8 cellular contexts compared by ENCODE assay signal in genomic region chr19:13164370-13165090, GRCh38. TPM values are rescaled to one million over a fixed set of nuclear protein-coding genes. Genes with fewer than 3 reads are reported as not detected.
DNase-seq lines count a peak whose midpoint lies in the region; ATAC-seq and TF ChIP-seq lines count a peak whose summit lies in the region.

No MANE protein-coding gene starts in this region.

- peaks cover 52% of the 10 kb centered on the region for H3K4me1 Mint-ChIP-seq in activated T-helper 2 cell treated with anti-CD3 and anti-CD28 coated beads, Interferon-gamma antibody, Interleukin-2, Interleukin-4, amounts not matched to agents 10 μg/mL and 5 μg/mL and 100 μg/mL, durations not matched to agents 14 hours and 24 hours and 36 hours (ENCODE audit: low read depth)

- H3K36me3 ChIP-seq in gastroesophageal sphincter, result no peaks in the 10 kb centered on the region
- H3K36me3 ChIP-seq in neuron (ENCODE audit: insufficient read depth, low read length), result no peaks in the 10 kb centered on the region

- peak overlapping the region; percentile 38 for H2AFZ ChIP-seq in neuron (ENCODE audit: low read depth, low read length)

- no peaks in the 10 kb centered on the region for H3K9me3 Mint-ChIP-seq in activated T-helper 2 cell treated with anti-CD3 and anti-CD28 coated beads, Interferon-gamma antibody, Interleukin-2, Interleukin-4, amounts not matched to agents 10 μg/mL and 5 μg/mL and 100 μg/mL, durations not matched to agents 14 hours and 24 hours and 36 hours

- DNase-seq in NK-92 treated with Interleukin-12 subunit alpha and Interleukin-12 subunit beta, amount 100 ng/mL, for 24 hours (lab: John Stamatoyannopoulos, UW), result peak; percentile 47
- DNase-seq in NK-92 (lab: John Stamatoyannopoulos, UW; ENCODE audit: unreplicated experiment) (no peak), NCI-H748 treated with DMSO at 0.1 percent for 48 hours (lab: John Stamatoyannopoulos, UW) (peak; percentile 29), NCI-H1930 (lab: John Stamatoyannopoulos, UW) (no peak)
- DNase-seq in activated T-helper 2 cell treated with anti-CD3 and anti-CD28 coated beads, Interferon-gamma antibody, Interleukin-2, Interleukin-4, amounts not matched to agents 10 μg/mL and 5 μg/mL and 100 μg/mL, durations not matched to agents 14 hours and 24 hours and 36 hours (ENCODE audit: low spot score), result peak; percentile 38

- peak overlapping the region; percentile 95 for H3K27ac Mint-ChIP-seq in activated T-helper 2 cell treated with anti-CD3 and anti-CD28 coated beads, Interferon-gamma antibody, Interleukin-2, Interleukin-4, amounts not matched to agents 10 μg/mL and 5 μg/mL and 100 μg/mL, durations not matched to agents 14 hours and 24 hours and 36 hours

- TF ChIP-seq CTCF in gastroesophageal sphincter (IDR thresholded peaks at IDR 0.05), result no peak

- H3K4me3 ChIP-seq in gastroesophageal sphincter, result peak overlapping the region in 1 of 2 donors; percentile 52
- peak overlapping the region; percentile 47 for H3K4me3 ChIP-seq in neuron (ENCODE audit: low read length)

- TF ChIP-seq POLR2A in gastroesophageal sphincter (IDR thresholded peaks at IDR 0.05), result no peak

- ATAC-seq in gastroesophageal sphincter, result no peak
- ATAC-seq in HG03196 (IDR thresholded peaks at IDR 0.05; ENCODE audit: unreplicated experiment), result no peak

- H3K27me3 Mint-ChIP-seq in activated T-helper 2 cell treated with anti-CD3 and anti-CD28 coated beads, Interferon-gamma antibody, Interleukin-2, Interleukin-4, amounts not matched to agents 10 μg/mL and 5 μg/mL and 100 μg/mL, durations not matched to agents 14 hours and 24 hours and 36 hours (ENCODE audit: low read depth), result no peaks in the 10 kb centered on the region

- H3K36me3 Mint-ChIP-seq in activated T-helper 2 cell treated with anti-CD3 and anti-CD28 coated beads, Interferon-gamma antibody, Interleukin-2, Interleukin-4, amounts not matched to agents 10 μg/mL and 5 μg/mL and 100 μg/mL, durations not matched to agents 14 hours and 24 hours and 36 hours (ENCODE audit: low read depth), result no peaks in the 10 kb centered on the region

- no peak for TF ChIP-seq EP300 in gastroesophageal sphincter (IDR thresholded peaks at IDR 0.05)

- H3K4me3 Mint-ChIP-seq in activated T-helper 2 cell treated with anti-CD3 and anti-CD28 coated beads, Interferon-gamma antibody, Interleukin-2, Interleukin-4, amounts not matched to agents 10 μg/mL and 5 μg/mL and 100 μg/mL, durations not matched to agents 14 hours and 24 hours and 36 hours (ENCODE audit: low read depth), result peak overlapping the region; percentile 70

- H3K4me1 ChIP-seq in gastroesophageal sphincter (peaks cover 0 to 72% (median 38%) of the 10 kb centered on the region in 3 donors), neuron (ENCODE audit: insufficient read depth, low read length) (peaks cover 28% of the 10 kb centered on the region)

- intact Hi-C loops in activated T-helper 2 cell treated with anti-CD3 and anti-CD28 coated beads, Interferon-gamma antibody, Interleukin-2, Interleukin-4, amounts not matched to agents 10 μg/mL and 5 μg/mL and 100 μg/mL, durations not matched to agents 14 hours and 24 hours and 36 hours (cut with micrococcal nuclease), result loop anchor here (10.0 kb wide), 1 partner anchor 1350 kb away; the partner anchor contains the start of gene DNAJB1

- no peaks in the 10 kb centered on the region for H3K27me3 ChIP-seq in gastroesophageal sphincter
- H3K27me3 ChIP-seq in neuron (ENCODE audit: insufficient read depth, low read length), result no peaks in the 10 kb centered on the region

- H3K9me3 ChIP-seq in gastroesophageal sphincter, result no peaks in the 10 kb centered on the region
- H3K9me3 ChIP-seq in neuron (ENCODE audit: low read length), result no peaks in the 10 kb centered on the region

- peak overlapping the region; percentile 74 to 94 (median 93) for H3K27ac ChIP-seq in gastroesophageal sphincter

- WGBS in gastroesophageal sphincter (ENCODE audit: low coverage in 1 of 2), 2 donors, result no CpG with 5 or more reads among the region's 18 CpGs

RNA-seq across cellular contexts. Expression of gene IER2, which starts 14.3 kb away (rescaled TPM):
- 140 and 143 TPM in 2 replicates for total RNA-seq in activated T-helper 2 cell treated with anti-CD3 and anti-CD28 coated beads, Interferon-gamma antibody, Interleukin-2, Interleukin-4, amounts not matched to agents 10 μg/mL and 5 μg/mL and 100 μg/mL, durations not matched to agents 14 hours and 24 hours and 36 hours
- 10 to 100 TPM; 33.8 to 62.1 (median 48.0) TPM for total RNA-seq in gastroesophageal sphincter

RNA-seq across cellular contexts. Expression of gene STX10, which starts 14.4 kb away (rescaled TPM):
- total RNA-seq in activated T-helper 2 cell treated with anti-CD3 and anti-CD28 coated beads, Interferon-gamma antibody, Interleukin-2, Interleukin-4, amounts not matched to agents 10 μg/mL and 5 μg/mL and 100 μg/mL, durations not matched to agents 14 hours and 24 hours and 36 hours, result 68.9 and 69.1 TPM in 2 replicates
- 10 to 100 TPM; 45.1 to 69.0 (median 53.0) TPM for total RNA-seq in gastroesophageal sphincter

RNA-seq across cellular contexts. Expression of gene NACC1, which starts 46.5 kb away (rescaled TPM):
- total RNA-seq in activated T-helper 2 cell treated with anti-CD3 and anti-CD28 coated beads, Interferon-gamma antibody, Interleukin-2, Interleukin-4, amounts not matched to agents 10 μg/mL and 5 μg/mL and 100 μg/mL, durations not matched to agents 14 hours and 24 hours and 36 hours, result 117 and 132 TPM in 2 replicates
- total RNA-seq in gastroesophageal sphincter, result 10 to 100 TPM; 23.8 to 55.2 (median 26.2) TPM

RNA-seq across cellular contexts. Expression of gene TRMT1, which starts 48.0 kb away (rescaled TPM):
- 112 and 116 TPM in 2 replicates for total RNA-seq in activated T-helper 2 cell treated with anti-CD3 and anti-CD28 coated beads, Interferon-gamma antibody, Interleukin-2, Interleukin-4, amounts not matched to agents 10 μg/mL and 5 μg/mL and 100 μg/mL, durations not matched to agents 14 hours and 24 hours and 36 hours
- total RNA-seq in gastroesophageal sphincter, result 10 to 100 TPM; 25.7 to 30.0 (median 28.7) TPM

Comparison
In these comparisons a context has a peak if more than half of its experiments do, and no peak if none do; other contexts are left out.
1. DNase-seq: peak in NK-92 treated with Interleukin-12 subunit alpha and Interleukin-12 subunit beta, amount 100 ng/mL, for 24 hours (single experiment), NCI-H748 treated with DMSO at 0.1 percent for 48 hours (single experiment) and activated T-helper 2 cell treated with anti-CD3 and anti-CD28 coated beads, Interferon-gamma antibody, Interleukin-2, Interleukin-4, amounts not matched to agents 10 μg/mL and 5 μg/mL and 100 μg/mL, durations not matched to agents 14 hours and 24 hours and 36 hours (single experiment); none in NK-92 (single experiment) and NCI-H1930 (0 of 2).